ENCODE assay signal across 8 cellular contexts in genomic region chr1:101136739-101137138, GRCh38.
A peak's percentile ranks its signal among the peaks of the same experiment; 100 is the strongest.
DNase-seq lines count a peak whose midpoint lies in the region; ATAC-seq and TF ChIP-seq lines count a peak whose summit lies in the region.

No MANE protein-coding gene starts in this region.

- H2AFZ ChIP-seq in neuronal stem cell (ENCODE audit: low read length): peak overlapping the region; percentile 65

- peaks cover 1% of the 10 kb centered on the region for H3K9me3 Mint-ChIP-seq in glutamatergic neuron (ENCODE audit: unreplicated experiment)

- no peak overlapping the region for H2BK120ac ChIP-seq in neuronal stem cell (ENCODE audit: low read depth, low read length)

- no peak overlapping the region for H2BK15ac ChIP-seq in neuronal stem cell (ENCODE audit: low read length)

- peak; percentile 7 for DNase-seq in COLO829 (ENCODE audit: low spot score)
- DNase-seq in astrocyte of the spinal cord (ENCODE audit: low read depth, low spot score): peak; percentile 46
- DNase-seq in neuronal stem cell (ENCODE audit: low spot score): no peak
- DNase-seq in NCI-H510A treated with DMSO at 0.1 percent for 48 hours (lab: John Stamatoyannopoulos, UW): no peak
- DNase-seq in transverse colon: no peak
- no peak for DNase-seq in glutamatergic neuron

- no peak overlapping the region for H3K4me2 ChIP-seq in neuronal stem cell (ENCODE audit: insufficient read depth, low read length, poor library complexity, severe bottlenecking)

- H3K9me3 ChIP-seq in neuronal stem cell (replicated peaks in 1 of 2; ENCODE audit: control insufficient read depth in 2 of 2, insufficient read depth in 1 of 2, low read depth in 1 of 2, low read length in 2 of 2): no peaks in the 10 kb centered on the region
- no peaks in the 10 kb centered on the region for H3K9me3 ChIP-seq in transverse colon

- no peak overlapping the region for H2BK12ac ChIP-seq in neuronal stem cell (ENCODE audit: low read length)

- H3K4me1 ChIP-seq in neuronal stem cell (ENCODE audit: control insufficient read depth in 2 of 2, insufficient read depth in 1 of 2, low read depth in 1 of 2, low read length in 2 of 2) (peaks cover 0 to 9% of the 10 kb centered on the region in 2 donors), transverse colon (no peaks in the 10 kb centered on the region)

- H3K36me3 ChIP-seq in neuronal stem cell (replicated peaks in 1 of 2; ENCODE audit: control insufficient read depth in 2 of 2, insufficient read depth in 2 of 2, low read length in 2 of 2) (no peaks in the 10 kb centered on the region), transverse colon (no peaks in the 10 kb centered on the region)

- H3K27ac Mint-ChIP-seq in glutamatergic neuron (ENCODE audit: unreplicated experiment): no peak overlapping the region

- H3K27me3 ChIP-seq in neuronal stem cell (ENCODE audit: control insufficient read depth in 3 of 3, insufficient read depth in 3 of 3, low read depth in 1 of 3, low read length in 3 of 3): no peaks in the 10 kb centered on the region
- H3K27me3 ChIP-seq in transverse colon: no peaks in the 10 kb centered on the region

- intact Hi-C loops in transverse colon (cut with DNase I; ENCODE audit: low total_unique reads): no loop called here

- H4K91ac ChIP-seq in neuronal stem cell (ENCODE audit: low read depth, low read length, poor library complexity): no peak overlapping the region

- no peak overlapping the region for H3K23ac ChIP-seq in neuronal stem cell (ENCODE audit: low read depth, low read length, poor library complexity)

- H3K27ac ChIP-seq in neuronal stem cell (replicated peaks; ENCODE audit: low read length) (no peak overlapping the region), transverse colon (no peak overlapping the region)

- H3K4me3 Mint-ChIP-seq in glutamatergic neuron (ENCODE audit: unreplicated experiment): no peak overlapping the region

- H3K79me1 ChIP-seq in neuronal stem cell (ENCODE audit: low read depth, low read length): no peaks in the 10 kb centered on the region

- H3K4me1 Mint-ChIP-seq in glutamatergic neuron (ENCODE audit: low read depth, unreplicated experiment): no peaks in the 10 kb centered on the region

- TF ChIP-seq EP300 in transverse colon (IDR thresholded peaks at IDR 0.05; ENCODE audit: low read depth): no peak

- peaks cover 3% of the 10 kb centered on the region for H3K27me3 Mint-ChIP-seq in glutamatergic neuron (ENCODE audit: unreplicated experiment)

- in situ Hi-C loops in astrocyte of the spinal cord (cut with HindIII; ENCODE audit: low sequenced_read_pairs): no loop called here
- in situ Hi-C loops in transverse colon (cut with MboI; ENCODE audit: low pct_ligation_motif_present in 1 of 4, low pct_unique_long_range_greater_than_20kb in 1 of 4, low sequenced_read_pairs in 3 of 4): no loop called here

- H3K36me3 Mint-ChIP-seq in glutamatergic neuron (ENCODE audit: unreplicated experiment): no peaks in the 10 kb centered on the region

- no peak overlapping the region for H2BK5ac ChIP-seq in neuronal stem cell (ENCODE audit: low read length)

- peak; percentile 72 for ATAC-seq in GM19395 (IDR thresholded peaks at IDR 0.05; ENCODE audit: unreplicated experiment)
- ATAC-seq in HG03558 (IDR thresholded peaks at IDR 0.05; ENCODE audit: extremely low read depth, unreplicated experiment): peak; percentile 50

- H3K4ac ChIP-seq in neuronal stem cell (ENCODE audit: low read length): no peak overlapping the region

- H3K9ac ChIP-seq in neuronal stem cell (ENCODE audit: low read depth, low read length, poor library complexity): no peak overlapping the region

- no CpG with 5 or more reads among the region's 1 CpG for WGBS in neuronal stem cell (ENCODE audit: extremely low coverage in 2 of 2, insufficient read length in 2 of 2, insufficient replicate concordance in 1 of 2), 2 donors
- 61 to 86% methylated on average over 1 of the region's 1 CpG for WGBS in transverse colon (ENCODE audit: low coverage in 1 of 2), 2 donors

- no peak overlapping the region for H3K14ac ChIP-seq in neuronal stem cell (ENCODE audit: low read length)

- TF ChIP-seq CTCF in astrocyte of the spinal cord (IDR thresholded peaks at IDR 0.05; ENCODE audit: low read depth, low read length) (peak; percentile 33), transverse colon (IDR thresholded peaks at IDR 0.05) (no peak), glutamatergic neuron (IDR thresholded peaks at IDR 0.05; ENCODE audit: partially characterized antibody, unreplicated experiment) (no peak)

- no peak for TF ChIP-seq POLR2A in transverse colon (IDR thresholded peaks at IDR 0.05)

- H4K8ac ChIP-seq in neuronal stem cell (ENCODE audit: low read depth, low read length): no peak overlapping the region

- H3K4me3 ChIP-seq in astrocyte of the spinal cord (ENCODE audit: low read depth, low read length): no peak overlapping the region
- H3K4me3 ChIP-seq in neuronal stem cell (ENCODE audit: low read length in 2 of 2): no peak overlapping the region
- no peak overlapping the region for H3K4me3 ChIP-seq in transverse colon

- H3K18ac ChIP-seq in neuronal stem cell (ENCODE audit: low read length): no peak overlapping the region

- no peak overlapping the region for H2AK5ac ChIP-seq in neuronal stem cell (ENCODE audit: low read depth, low read length)

Comparison
In these comparisons a context has a peak if more than half of its experiments do, and no peak if none do; other contexts are left out.
1. DNase-seq: peak in COLO829 (single experiment) and astrocyte of the spinal cord (single experiment); none in neuronal stem cell (single experiment), NCI-H510A treated with DMSO at 0.1 percent for 48 hours (single experiment), transverse colon (single experiment) and glutamatergic neuron (single experiment).